1 cellular context compared by ENCODE assay signal in the genomic region with DNA sequence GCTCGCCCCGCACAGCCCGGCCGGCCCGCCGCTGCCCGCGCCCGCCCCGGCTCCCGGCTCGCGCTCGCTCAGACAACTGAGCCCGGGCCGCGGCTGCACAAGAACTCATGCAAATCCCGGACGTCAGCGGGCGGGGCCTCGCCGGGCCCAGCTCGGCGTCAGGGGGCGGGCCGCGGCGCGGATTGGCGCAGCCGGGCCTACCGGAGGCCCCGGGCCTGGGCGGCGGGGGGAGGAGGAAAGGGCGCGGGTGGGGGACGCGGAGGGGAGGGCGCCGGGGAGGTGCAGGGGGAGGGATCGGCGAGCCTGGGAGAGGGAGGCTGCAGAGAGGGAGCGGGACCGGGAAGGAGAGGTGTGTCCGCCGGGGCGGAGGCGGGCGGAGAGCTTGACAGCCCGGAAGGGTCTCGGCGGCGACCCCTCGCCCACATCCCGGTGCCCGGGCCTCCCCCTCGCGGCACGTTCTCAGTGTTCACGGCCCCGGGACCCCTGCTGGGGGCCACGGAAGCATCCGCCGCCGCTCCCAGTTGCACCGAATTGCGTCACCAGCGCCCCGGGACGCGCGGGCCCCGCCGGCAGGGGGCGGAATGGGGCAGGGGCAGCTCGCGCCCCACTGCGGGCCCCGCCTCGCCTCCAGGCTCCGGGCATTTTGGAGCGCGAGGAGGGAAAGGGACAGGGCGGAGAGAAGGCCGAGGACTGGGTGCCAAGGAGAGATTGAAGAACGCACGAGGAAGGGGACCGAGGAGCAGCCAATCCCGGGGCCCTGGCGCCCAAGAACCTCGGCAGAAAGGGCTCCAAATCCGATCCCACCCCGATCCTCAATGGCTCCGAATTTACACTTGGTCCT.
TF ChIP-seq lines count a peak whose summit lies in the region.

A gene (minus strand): TSS at position 78 of the 841 bp plus-strand sequence. CDS start 189 bp downstream, outside the sequence.

TF ChIP-seq in HepG2, 621 proteins besides CTCF, POLR2A, EP300 and RAD21 (continued from another document and continues in another):
- TF ChIP-seq, protein P1, sequence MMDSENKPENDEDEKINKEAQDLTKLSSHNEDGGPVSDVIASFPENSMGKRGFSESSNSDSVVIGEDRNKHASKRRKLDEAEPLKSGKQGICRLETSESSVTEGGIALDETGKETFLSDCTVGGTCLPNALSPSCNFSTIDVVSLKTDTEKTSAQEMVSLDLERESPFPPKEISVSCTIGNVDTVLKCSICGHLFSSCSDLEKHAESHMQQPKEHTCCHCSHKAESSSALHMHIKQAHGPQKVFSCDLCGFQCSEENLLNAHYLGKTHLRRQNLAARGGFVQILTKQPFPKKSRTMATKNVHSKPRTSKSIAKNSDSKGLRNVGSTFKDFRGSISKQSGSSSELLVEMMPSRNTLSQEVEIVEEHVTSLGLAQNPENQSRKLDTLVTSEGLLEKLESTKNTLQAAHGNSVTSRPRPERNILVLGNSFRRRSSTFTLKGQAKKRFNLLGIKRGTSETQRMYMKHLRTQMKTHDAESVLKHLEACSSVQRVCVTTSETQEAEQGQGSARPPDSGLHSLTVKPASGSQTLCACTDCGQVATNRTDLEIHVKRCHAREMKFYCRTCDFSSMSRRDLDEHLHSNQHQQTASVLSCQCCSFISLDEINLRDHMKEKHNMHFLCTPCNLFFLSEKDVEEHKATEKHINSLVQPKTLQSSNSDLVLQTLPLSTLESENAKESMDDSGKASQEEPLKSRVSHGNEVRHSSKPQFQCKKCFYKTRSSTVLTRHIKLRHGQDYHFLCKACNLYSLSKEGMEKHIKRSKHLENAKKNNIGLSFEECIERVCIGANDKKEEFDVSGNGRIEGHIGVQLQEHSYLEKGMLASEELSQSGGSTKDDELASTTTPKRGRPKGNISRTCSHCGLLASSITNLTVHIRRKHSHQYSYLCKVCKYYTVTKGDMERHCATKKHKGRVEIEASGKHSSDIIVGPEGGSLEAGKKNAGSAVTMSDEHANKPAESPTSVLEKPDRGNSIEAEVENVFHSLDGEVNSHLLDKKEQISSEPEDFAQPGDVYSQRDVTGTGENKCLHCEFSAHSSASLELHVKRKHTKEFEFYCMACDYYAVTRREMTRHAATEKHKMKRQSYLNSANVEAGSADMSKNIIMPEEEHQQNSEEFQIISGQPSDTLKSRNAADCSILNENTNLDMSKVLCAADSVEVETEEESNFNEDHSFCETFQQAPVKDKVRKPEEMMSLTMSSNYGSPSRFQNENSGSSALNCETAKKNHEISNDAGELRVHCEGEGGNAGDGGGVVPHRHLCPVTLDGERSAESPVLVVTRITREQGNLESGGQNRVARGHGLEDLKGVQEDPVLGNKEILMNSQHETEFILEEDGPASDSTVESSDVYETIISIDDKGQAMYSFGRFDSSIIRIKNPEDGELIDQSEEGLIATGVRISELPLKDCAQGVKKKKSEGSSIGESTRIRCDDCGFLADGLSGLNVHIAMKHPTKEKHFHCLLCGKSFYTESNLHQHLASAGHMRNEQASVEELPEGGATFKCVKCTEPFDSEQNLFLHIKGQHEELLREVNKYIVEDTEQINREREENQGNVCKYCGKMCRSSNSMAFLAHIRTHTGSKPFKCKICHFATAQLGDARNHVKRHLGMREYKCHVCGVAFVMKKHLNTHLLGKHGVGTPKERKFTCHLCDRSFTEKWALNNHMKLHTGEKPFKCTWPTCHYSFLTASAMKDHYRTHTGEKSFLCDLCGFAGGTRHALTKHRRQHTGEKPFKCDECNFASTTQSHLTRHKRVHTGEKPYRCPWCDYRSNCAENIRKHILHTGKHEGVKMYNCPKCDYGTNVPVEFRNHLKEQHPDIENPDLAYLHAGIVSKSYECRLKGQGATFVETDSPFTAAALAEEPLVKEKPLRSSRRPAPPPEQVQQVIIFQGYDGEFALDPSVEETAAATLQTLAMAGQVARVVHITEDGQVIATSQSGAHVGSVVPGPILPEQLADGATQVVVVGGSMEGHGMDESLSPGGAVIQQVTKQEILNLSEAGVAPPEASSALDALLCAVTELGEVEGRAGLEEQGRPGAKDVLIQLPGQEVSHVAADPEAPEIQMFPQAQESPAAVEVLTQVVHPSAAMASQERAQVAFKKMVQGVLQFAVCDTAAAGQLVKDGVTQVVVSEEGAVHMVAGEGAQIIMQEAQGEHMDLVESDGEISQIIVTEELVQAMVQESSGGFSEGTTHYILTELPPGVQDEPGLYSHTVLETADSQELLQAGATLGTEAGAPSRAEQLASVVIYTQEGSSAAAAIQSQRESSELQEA (CRISPR knock-in tag; IDR thresholded peaks at IDR 0.05; ENCODE audit: not compliant biosample characterization) = peak; percentile 94
- no peak for TF ChIP-seq JUN (CRISPR knock-in tag; IDR thresholded peaks at IDR 0.05)
- TF ChIP-seq, protein P2, sequence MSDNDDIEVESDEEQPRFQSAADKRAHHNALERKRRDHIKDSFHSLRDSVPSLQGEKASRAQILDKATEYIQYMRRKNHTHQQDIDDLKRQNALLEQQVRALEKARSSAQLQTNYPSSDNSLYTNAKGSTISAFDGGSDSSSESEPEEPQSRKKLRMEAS (IDR thresholded peaks at IDR 0.05) = no peak; the same call in none of the 2 replicates
- no peak for TF ChIP-seq IRX3 (CRISPR knock-in tag; IDR thresholded peaks at IDR 0.05; ENCODE audit: borderline replicate concordance, low read depth)
- peak; percentile 69; the same call in 1 of the 2 replicates for TF ChIP-seq FOXK1 (CRISPR knock-in tag; IDR thresholded peaks at IDR 0.05; ENCODE audit: borderline replicate concordance, low read depth)
- TF ChIP-seq, protein P3, sequence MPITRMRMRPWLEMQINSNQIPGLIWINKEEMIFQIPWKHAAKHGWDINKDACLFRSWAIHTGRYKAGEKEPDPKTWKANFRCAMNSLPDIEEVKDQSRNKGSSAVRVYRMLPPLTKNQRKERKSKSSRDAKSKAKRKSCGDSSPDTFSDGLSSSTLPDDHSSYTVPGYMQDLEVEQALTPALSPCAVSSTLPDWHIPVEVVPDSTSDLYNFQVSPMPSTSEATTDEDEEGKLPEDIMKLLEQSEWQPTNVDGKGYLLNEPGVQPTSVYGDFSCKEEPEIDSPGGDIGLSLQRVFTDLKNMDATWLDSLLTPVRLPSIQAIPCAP (CRISPR knock-in tag; IDR thresholded peaks at IDR 0.05; ENCODE audit: low read depth) = no peak
- no peak for TF ChIP-seq ZBTB8A (CRISPR knock-in tag; IDR thresholded peaks at IDR 0.05; ENCODE audit: borderline replicate concordance, low read depth)
- no peak for TF ChIP-seq PHF20 (CRISPR knock-in tag; IDR thresholded peaks at IDR 0.05)
- TF ChIP-seq, protein P4, sequence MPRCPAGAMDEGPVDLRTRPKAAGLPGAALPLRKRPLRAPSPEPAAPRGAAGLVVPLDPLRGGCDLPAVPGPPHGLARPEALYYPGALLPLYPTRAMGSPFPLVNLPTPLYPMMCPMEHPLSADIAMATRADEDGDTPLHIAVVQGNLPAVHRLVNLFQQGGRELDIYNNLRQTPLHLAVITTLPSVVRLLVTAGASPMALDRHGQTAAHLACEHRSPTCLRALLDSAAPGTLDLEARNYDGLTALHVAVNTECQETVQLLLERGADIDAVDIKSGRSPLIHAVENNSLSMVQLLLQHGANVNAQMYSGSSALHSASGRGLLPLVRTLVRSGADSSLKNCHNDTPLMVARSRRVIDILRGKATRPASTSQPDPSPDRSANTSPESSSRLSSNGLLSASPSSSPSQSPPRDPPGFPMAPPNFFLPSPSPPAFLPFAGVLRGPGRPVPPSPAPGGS (CRISPR knock-in tag; IDR thresholded peaks at IDR 0.05) = peak; percentile 71; the same call in 1 of the 2 replicates
- TF ChIP-seq ZNF781 (CRISPR knock-in tag; IDR thresholded peaks at IDR 0.05; ENCODE audit: borderline replicate concordance, not compliant biosample characterization) = no peak
- 0 out of 2 replicates have a peak, but pooled peaks have one; percentile 33 for TF ChIP-seq ZSCAN31 (CRISPR knock-in tag; IDR thresholded peaks at IDR 0.05; ENCODE audit: low read depth)
- TF ChIP-seq ZMYM3 (CRISPR knock-in tag; IDR thresholded peaks at IDR 0.05) = peak; percentile 51
- TF ChIP-seq MIER3 (CRISPR knock-in tag; IDR thresholded peaks at IDR 0.05; ENCODE audit: borderline replicate concordance) = no peak
- TF ChIP-seq, protein P5, sequence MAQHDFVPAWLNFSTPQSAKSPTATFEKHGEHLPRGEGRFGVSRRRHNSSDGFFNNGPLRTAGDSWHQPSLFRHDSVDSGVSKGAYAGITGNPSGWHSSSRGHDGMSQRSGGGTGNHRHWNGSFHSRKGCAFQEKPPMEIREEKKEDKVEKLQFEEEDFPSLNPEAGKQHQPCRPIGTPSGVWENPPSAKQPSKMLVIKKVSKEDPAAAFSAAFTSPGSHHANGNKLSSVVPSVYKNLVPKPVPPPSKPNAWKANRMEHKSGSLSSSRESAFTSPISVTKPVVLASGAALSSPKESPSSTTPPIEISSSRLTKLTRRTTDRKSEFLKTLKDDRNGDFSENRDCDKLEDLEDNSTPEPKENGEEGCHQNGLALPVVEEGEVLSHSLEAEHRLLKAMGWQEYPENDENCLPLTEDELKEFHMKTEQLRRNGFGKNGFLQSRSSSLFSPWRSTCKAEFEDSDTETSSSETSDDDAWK (CRISPR knock-in tag; IDR thresholded peaks at IDR 0.05) = no peak
- 0 out of 2 replicates have a peak, but pooled peaks have one; percentile 52 for TF ChIP-seq ZNF550 (CRISPR knock-in tag; IDR thresholded peaks at IDR 0.05; ENCODE audit: borderline replicate concordance)
- no peak for TF ChIP-seq ISX (CRISPR knock-in tag; conservative IDR thresholded peaks at IDR 0.05)
- peak; percentile 73 for TF ChIP-seq ZNF772 (CRISPR knock-in tag; IDR thresholded peaks at IDR 0.05)
- TF ChIP-seq, protein P6, sequence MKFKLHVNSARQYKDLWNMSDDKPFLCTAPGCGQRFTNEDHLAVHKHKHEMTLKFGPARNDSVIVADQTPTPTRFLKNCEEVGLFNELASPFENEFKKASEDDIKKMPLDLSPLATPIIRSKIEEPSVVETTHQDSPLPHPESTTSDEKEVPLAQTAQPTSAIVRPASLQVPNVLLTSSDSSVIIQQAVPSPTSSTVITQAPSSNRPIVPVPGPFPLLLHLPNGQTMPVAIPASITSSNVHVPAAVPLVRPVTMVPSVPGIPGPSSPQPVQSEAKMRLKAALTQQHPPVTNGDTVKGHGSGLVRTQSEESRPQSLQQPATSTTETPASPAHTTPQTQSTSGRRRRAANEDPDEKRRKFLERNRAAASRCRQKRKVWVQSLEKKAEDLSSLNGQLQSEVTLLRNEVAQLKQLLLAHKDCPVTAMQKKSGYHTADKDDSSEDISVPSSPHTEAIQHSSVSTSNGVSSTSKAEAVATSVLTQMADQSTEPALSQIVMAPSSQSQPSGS (CRISPR knock-in tag; IDR thresholded peaks at IDR 0.05) = peak; percentile 93
- TF ChIP-seq PAF1 (CRISPR knock-in tag; IDR thresholded peaks at IDR 0.05) = no peak
- peak; percentile 71; the same call in 1 of the 2 replicates for TF ChIP-seq GLI4 (CRISPR knock-in tag; IDR thresholded peaks at IDR 0.05; ENCODE audit: borderline replicate concordance)
- TF ChIP-seq, protein P7, sequence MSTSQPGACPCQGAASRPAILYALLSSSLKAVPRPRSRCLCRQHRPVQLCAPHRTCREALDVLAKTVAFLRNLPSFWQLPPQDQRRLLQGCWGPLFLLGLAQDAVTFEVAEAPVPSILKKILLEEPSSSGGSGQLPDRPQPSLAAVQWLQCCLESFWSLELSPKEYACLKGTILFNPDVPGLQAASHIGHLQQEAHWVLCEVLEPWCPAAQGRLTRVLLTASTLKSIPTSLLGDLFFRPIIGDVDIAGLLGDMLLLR (CRISPR knock-in tag; IDR thresholded peaks at IDR 0.05) = peak; percentile 73; the same call in 1 of the 2 replicates
- peak; percentile 80 for TF ChIP-seq MED1 (CRISPR knock-in tag; IDR thresholded peaks at IDR 0.05)
- no peak for TF ChIP-seq JUNB (CRISPR knock-in tag; IDR thresholded peaks at IDR 0.05; ENCODE audit: borderline replicate concordance)
- TF ChIP-seq ZNF350 (CRISPR knock-in tag; IDR thresholded peaks at IDR 0.05; ENCODE audit: borderline replicate concordance, low read depth) = peak; percentile 70; the same call in 1 of the 2 replicates
- TF ChIP-seq FIP1L1 (IDR thresholded peaks at IDR 0.05; ENCODE audit: borderline replicate concordance, insufficient read depth, low read depth, low read length) = no peak
- no peak for TF ChIP-seq FLYWCH1 (CRISPR knock-in tag; IDR thresholded peaks at IDR 0.05)
- TF ChIP-seq TSC22D2 (CRISPR knock-in tag; IDR thresholded peaks at IDR 0.05; ENCODE audit: borderline replicate concordance) = no peak
- 0 out of 2 replicates have a peak, but pooled peaks have one; percentile 28 for TF ChIP-seq ZNF557 (CRISPR knock-in tag; IDR thresholded peaks at IDR 0.05)
- TF ChIP-seq, protein P8, sequence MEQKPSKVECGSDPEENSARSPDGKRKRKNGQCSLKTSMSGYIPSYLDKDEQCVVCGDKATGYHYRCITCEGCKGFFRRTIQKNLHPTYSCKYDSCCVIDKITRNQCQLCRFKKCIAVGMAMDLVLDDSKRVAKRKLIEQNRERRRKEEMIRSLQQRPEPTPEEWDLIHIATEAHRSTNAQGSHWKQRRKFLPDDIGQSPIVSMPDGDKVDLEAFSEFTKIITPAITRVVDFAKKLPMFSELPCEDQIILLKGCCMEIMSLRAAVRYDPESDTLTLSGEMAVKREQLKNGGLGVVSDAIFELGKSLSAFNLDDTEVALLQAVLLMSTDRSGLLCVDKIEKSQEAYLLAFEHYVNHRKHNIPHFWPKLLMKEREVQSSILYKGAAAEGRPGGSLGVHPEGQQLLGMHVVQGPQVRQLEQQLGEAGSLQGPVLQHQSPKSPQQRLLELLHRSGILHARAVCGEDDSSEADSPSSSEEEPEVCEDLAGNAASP (CRISPR knock-in tag; IDR thresholded peaks at IDR 0.05; ENCODE audit: borderline replicate concordance) = 0 out of 2 replicates have a peak, but pooled peaks have one; percentile 10
- TF ChIP-seq ZZZ3 (CRISPR knock-in tag; IDR thresholded peaks at IDR 0.05; ENCODE audit: borderline replicate concordance) = no peak
- TF ChIP-seq ZEB1 (IDR thresholded peaks at IDR 0.05; ENCODE audit: insufficient replicate concordance, low read depth) = no peak
- TF ChIP-seq ZNF563 (CRISPR knock-in tag; IDR thresholded peaks at IDR 0.05) = peak; percentile 43
- TF ChIP-seq MTA1 (CRISPR knock-in tag; IDR thresholded peaks at IDR 0.05; ENCODE audit: borderline replicate concordance) = peak; percentile 79; the same call in 1 of the 2 replicates
- TF ChIP-seq ELF4 (CRISPR knock-in tag; IDR thresholded peaks at IDR 0.05; ENCODE audit: borderline replicate concordance) = no peak
- peak; percentile 88; the same call in 1 of the 2 replicates for TF ChIP-seq KAT7 (CRISPR knock-in tag; IDR thresholded peaks at IDR 0.05; ENCODE audit: borderline replicate concordance)
- TF ChIP-seq, protein P9, sequence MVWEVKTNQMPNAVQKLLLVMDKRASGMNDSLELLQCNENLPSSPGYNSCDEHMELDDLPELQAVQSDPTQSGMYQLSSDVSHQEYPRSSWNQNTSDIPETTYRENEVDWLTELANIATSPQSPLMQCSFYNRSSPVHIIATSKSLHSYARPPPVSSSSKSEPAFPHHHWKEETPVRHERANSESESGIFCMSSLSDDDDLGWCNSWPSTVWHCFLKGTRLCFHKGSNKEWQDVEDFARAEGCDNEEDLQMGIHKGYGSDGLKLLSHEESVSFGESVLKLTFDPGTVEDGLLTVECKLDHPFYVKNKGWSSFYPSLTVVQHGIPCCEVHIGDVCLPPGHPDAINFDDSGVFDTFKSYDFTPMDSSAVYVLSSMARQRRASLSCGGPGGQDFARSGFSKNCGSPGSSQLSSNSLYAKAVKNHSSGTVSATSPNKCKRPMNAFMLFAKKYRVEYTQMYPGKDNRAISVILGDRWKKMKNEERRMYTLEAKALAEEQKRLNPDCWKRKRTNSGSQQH (CRISPR knock-in tag; IDR thresholded peaks at IDR 0.05; ENCODE audit: low read depth) = no peak; the same call in 1 of the 2 replicates
